ENCODE assay signal across 8 cellular contexts in the genomic region with DNA sequence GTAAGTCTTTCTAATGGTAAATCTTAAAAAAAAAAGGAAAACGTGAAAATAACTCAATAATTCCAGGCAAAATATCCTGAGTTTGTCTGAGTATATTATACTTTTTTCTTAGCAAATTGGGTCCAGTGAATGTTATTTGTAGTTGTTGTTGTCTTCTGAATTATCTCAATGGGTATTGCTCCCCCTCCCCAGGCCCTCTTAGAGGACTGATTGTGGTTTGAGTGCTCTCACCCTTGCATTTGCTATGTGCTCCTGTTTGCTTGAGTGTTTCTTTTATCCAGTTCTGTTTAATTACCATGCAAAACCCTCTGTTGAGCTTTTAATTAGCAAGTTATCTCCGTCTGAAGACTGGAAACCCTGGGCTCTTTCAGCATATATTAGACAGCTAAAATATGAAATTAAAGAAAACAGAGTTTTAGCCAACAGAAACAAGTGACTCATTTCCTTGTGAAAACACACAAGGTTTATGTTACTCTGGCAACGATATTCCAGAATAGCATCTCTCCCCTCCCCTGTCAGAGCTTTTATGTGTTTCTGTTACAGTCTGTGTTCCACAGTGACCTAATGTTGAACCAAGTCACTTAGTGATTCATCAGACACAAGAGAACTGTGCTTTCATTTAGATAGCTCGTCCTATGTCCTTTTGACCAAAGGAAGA.
DNase-seq lines count a peak whose midpoint lies in the region; ATAC-seq lines count a peak whose summit lies in the region.

No MANE protein-coding gene starts in this region.

- H3K4me3 ChIP-seq in aorta (ENCODE audit: low read length in 2 of 2) = peak overlapping the region in 1 of 2 donors; percentile 18

- ATAC-seq in HG02884 (IDR thresholded peaks at IDR 0.05; ENCODE audit: unreplicated experiment) (peak; percentile 88), aorta (ENCODE audit: low FRiP score) (peak; percentile 95)

- peaks cover 0 to 1% of the 10 kb centered on the region in 2 donors for H3K4me1 ChIP-seq in aorta (ENCODE audit: control insufficient read depth in 1 of 2, insufficient read depth in 2 of 2, low read length in 2 of 2)

- intact Hi-C loops in aorta (cut with DNase I) = loop anchor here (5.0 to 10.0 kb wide), 3 partner anchors 169 to 251 kb away; no protein-coding TSS in a partner anchor

- peak overlapping the region in 1 of 2 donors; percentile 82 for H3K27ac ChIP-seq in aorta (ENCODE audit: low read depth in 1 of 2, low read length in 2 of 2)

- DNase-seq in NCI-H446 treated with DMSO at 0.1 percent for 48 hours (lab: John Stamatoyannopoulos, UW) = peak; percentile 30
- DNase-seq in NCI-H446 (lab: John Stamatoyannopoulos, UW) = no peak
- peak; percentile 64 for DNase-seq in NCI-H345 (lab: John Stamatoyannopoulos, UW)
- peak; percentile 6 for DNase-seq in central memory CD4-positive, alpha-beta T cell
- DNase-seq in medulla oblongata (ENCODE audit: extremely low spot score) = peak; percentile 17
- DNase-seq in aorta = no peak
- no peak for DNase-seq in effector CD8-positive, alpha-beta T cell (lab: John Stamatoyannopoulos, UW)

- H3K36me3 ChIP-seq in aorta (ENCODE audit: control insufficient read depth in 1 of 2, insufficient read depth in 2 of 2, low read length in 1 of 2) = no peaks in the 10 kb centered on the region

- H3K9me3 ChIP-seq in aorta (ENCODE audit: control insufficient read depth, low read length) = no peaks in the 10 kb centered on the region

- no peaks in the 10 kb centered on the region for H3K27me3 ChIP-seq in aorta (ENCODE audit: control insufficient read depth in 1 of 2, insufficient read depth in 2 of 2, low read length in 1 of 2)

- WGBS in aorta, 2 donors = 9 to 10% methylated on average over 4 of the region's 4 CpGs

Comparison
In these comparisons a context has a peak if more than half of its experiments do, and no peak if none do; other contexts are left out.
1. DNase-seq: peak in NCI-H446 treated with DMSO at 0.1 percent for 48 hours (single experiment), NCI-H345 (single experiment), central memory CD4-positive, alpha-beta T cell (single experiment) and medulla oblongata (single experiment); none in NCI-H446 (0 of 2), aorta (0 of 2) and effector CD8-positive, alpha-beta T cell (single experiment).